ENCODE assay signal across 9 cellular contexts in the genomic region with DNA sequence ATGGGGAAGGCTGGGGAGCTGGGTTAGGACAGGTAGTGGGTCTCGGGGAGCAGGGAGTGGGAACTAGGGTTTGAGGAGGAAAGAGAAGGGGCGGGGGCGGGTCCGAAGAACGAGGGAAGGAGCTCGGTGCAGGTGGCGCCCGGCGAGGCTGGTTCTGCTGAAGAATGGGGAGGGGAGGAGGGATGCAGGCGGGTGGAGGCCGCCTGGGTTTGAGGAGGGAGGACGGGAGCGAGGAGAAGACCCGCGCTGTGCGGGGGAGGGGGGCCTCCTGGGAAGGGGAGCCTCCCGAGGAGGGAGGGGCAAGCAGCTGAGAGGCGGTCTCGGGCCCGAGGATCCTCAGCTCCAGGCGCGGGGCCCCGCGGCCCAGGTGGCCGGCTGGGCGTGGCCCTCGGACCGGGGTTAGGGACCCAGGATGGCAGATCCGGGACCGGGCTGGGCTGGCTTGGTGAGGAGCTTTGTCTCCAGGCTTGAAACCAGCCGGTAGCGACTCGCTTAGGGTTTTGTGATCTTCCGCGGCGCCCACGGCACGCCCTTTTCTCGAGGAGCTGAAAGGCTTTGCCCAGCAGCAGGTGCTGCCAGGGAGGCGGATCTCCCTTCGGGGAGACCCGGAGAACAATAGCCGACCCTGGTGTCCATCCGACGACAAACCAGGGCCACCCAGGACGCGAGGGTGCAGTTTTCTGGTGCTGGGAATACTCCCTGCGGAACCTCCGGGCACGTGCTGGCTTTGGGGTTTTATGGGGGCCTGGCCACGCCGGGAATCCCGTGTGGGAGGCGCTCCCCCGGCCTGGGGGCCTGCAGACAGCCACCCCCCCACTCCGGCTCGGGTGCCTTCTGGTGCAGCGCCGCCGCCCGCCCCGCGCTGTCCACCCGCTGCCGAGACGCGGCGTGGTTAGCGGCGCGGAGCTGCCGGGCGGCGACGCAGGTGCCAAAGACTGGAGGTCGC. TPM values are rescaled to one million over a fixed set of nuclear protein-coding genes. Genes with fewer than 3 reads are reported as not detected.
A peak's percentile ranks its signal among the peaks of the same experiment; 100 is the strongest.
DNase-seq lines count a peak whose midpoint lies in the region; ATAC-seq and TF ChIP-seq lines count a peak whose summit lies in the region.
"Had no signal": no experiment of that assay in that cellular context is flagged by ENCODE, and none has a peak within 500 bp of the region (broad histone marks: within the 10 kb centered on the region; RNA-seq: fewer than 3 reads in every experiment).

No MANE protein-coding gene starts in this region.

- POLR2A ChIA-PET in CD8-positive, alpha-beta memory T cell (lab: Charles Lee): no interaction called here

- no peaks in the 10 kb centered on the region for H3K36me3 Mint-ChIP-seq in CD8-positive, alpha-beta memory T cell
- H3K36me3 Mint-ChIP-seq in activated naive CD4-positive, alpha-beta T cell treated with anti-CD3 and anti-CD28 coated beads for 36 hours (ENCODE audit: low read depth): no peaks in the 10 kb centered on the region

- H3K27ac Mint-ChIP-seq in CD8-positive, alpha-beta memory T cell: no peak overlapping the region
- H3K27ac Mint-ChIP-seq in activated naive CD4-positive, alpha-beta T cell treated with anti-CD3 and anti-CD28 coated beads for 36 hours: no peak overlapping the region

- H3K4me1 Mint-ChIP-seq in CD8-positive, alpha-beta memory T cell: peaks cover 11 to 22% (median 11%) of the 10 kb centered on the region in 3 donors
- peaks cover 15% of the 10 kb centered on the region for H3K4me1 Mint-ChIP-seq in activated naive CD4-positive, alpha-beta T cell treated with anti-CD3 and anti-CD28 coated beads for 36 hours (ENCODE audit: low read depth)

- no peaks in the 10 kb centered on the region for H3K36me3 ChIP-seq in CD8-positive, alpha-beta memory T cell (ENCODE audit: insufficient read depth, low read length)
- H3K36me3 ChIP-seq in adrenal gland (replicated peaks in 1 of 2): no peaks in the 10 kb centered on the region

- peaks cover 36 to 58% of the 10 kb centered on the region in 2 donors for H3K27me3 Mint-ChIP-seq in CD8-positive, alpha-beta memory T cell
- peaks cover 44% of the 10 kb centered on the region for H3K27me3 Mint-ChIP-seq in activated naive CD4-positive, alpha-beta T cell treated with anti-CD3 and anti-CD28 coated beads for 36 hours (ENCODE audit: low read depth)

- H3K4me3 Mint-ChIP-seq in CD8-positive, alpha-beta memory T cell: peak overlapping the region in 6 of 7 donors; percentile 40 to 78 (median 70)
- peak overlapping the region; percentile 66 for H3K4me3 Mint-ChIP-seq in activated naive CD4-positive, alpha-beta T cell treated with anti-CD3 and anti-CD28 coated beads for 36 hours

- WGBS in adrenal gland, 4 donors: 2 to 3% (median 2%) methylated on average over 24 to 76 of the region's 76 CpGs

- no peak overlapping the region for H3K27ac ChIP-seq in CD8-positive, alpha-beta memory T cell (ENCODE audit: low read depth, low read length)
- no peak overlapping the region for H3K27ac ChIP-seq in adrenal gland

- peaks cover 19% of the 10 kb centered on the region for H3K4me1 ChIP-seq in CD8-positive, alpha-beta memory T cell (ENCODE audit: insufficient read depth, low read length)
- H3K4me1 ChIP-seq in adrenal gland (replicated peaks in 1 of 2): peaks cover 14 to 28% of the 10 kb centered on the region in 2 donors

- TF ChIP-seq CTCF in adrenal gland (IDR thresholded peaks at IDR 0.05): no peak

- DNase-seq in CD8-positive, alpha-beta memory T cell: no peak
- DNase-seq in NCI-H1092 treated with DMSO at 0.1 percent for 48 hours (lab: John Stamatoyannopoulos, UW) (peak; percentile 37), midbrain (lab: John Stamatoyannopoulos, UW) (peak; percentile 43), adrenal gland (no peak)
- DNase-seq in activated naive CD4-positive, alpha-beta T cell treated with anti-CD3 and anti-CD28 coated beads for 36 hours: peak; percentile 8
- DNase-seq: SIG-M5 had no signal

- peaks cover 53% of the 10 kb centered on the region for H3K27me3 ChIP-seq in CD8-positive, alpha-beta memory T cell (ENCODE audit: insufficient read depth, low read length, poor library complexity, severe bottlenecking)
- peaks cover 68% of the 10 kb centered on the region for H3K27me3 ChIP-seq in adrenal gland

- no peaks in the 10 kb centered on the region for H3K9me3 Mint-ChIP-seq in CD8-positive, alpha-beta memory T cell
- no peaks in the 10 kb centered on the region for H3K9me3 Mint-ChIP-seq in activated naive CD4-positive, alpha-beta T cell treated with anti-CD3 and anti-CD28 coated beads for 36 hours

- no peak for TF ChIP-seq POLR2A in adrenal gland (IDR thresholded peaks at IDR 0.05)

- CTCF ChIA-PET in CD8-positive, alpha-beta memory T cell (lab: Charles Lee): interaction anchor here (1.2 kb wide), 1 partner anchor 74 kb away, joined by 3 read pairs; no protein-coding TSS in a partner anchor
- CTCF ChIA-PET in activated naive CD4-positive, alpha-beta T cell treated with anti-CD3 and anti-CD28 coated beads for 36 hours (lab: Charles Lee): interaction anchor here (1.0 to 9.8 kb wide), 4 partner anchors 73 to 112 kb away, joined by 3 to 123 read pairs (median 8); no protein-coding TSS in a partner anchor

- no peaks in the 10 kb centered on the region for H3K9me3 ChIP-seq in CD8-positive, alpha-beta memory T cell (ENCODE audit: low read length)
- no peaks in the 10 kb centered on the region for H3K9me3 ChIP-seq in adrenal gland (replicated peaks in 1 of 3)

- intact Hi-C loops in activated naive CD4-positive, alpha-beta T cell treated with anti-CD3 and anti-CD28 coated beads for 36 hours (cut with micrococcal nuclease): loop anchor here (5.0 to 10.0 kb wide), 3 partner anchors 62 to 455 kb away; a partner anchor contains a TSS
- intact Hi-C loops in adrenal gland (cut with DNase I): no loop called here

- H3K4me3 ChIP-seq in CD8-positive, alpha-beta memory T cell (ENCODE audit: low read length): no peak overlapping the region
- peak overlapping the region in 1 of 4 donors; percentile 44 for H3K4me3 ChIP-seq in adrenal gland

- no peak for ATAC-seq in HG02938 (IDR thresholded peaks at IDR 0.05; ENCODE audit: unreplicated experiment)
- ATAC-seq in HG02763 (IDR thresholded peaks at IDR 0.05; ENCODE audit: unreplicated experiment): no peak
- no peak for ATAC-seq in GM21717 (IDR thresholded peaks at IDR 0.05; ENCODE audit: unreplicated experiment)

RNA-seq across cellular contexts. Expression of a gene that starts 1.4 kb away (rescaled TPM):
- not detected for total RNA-seq in CD8-positive, alpha-beta memory T cell
- not detected for polyA plus RNA-seq in CD8-positive, alpha-beta memory T cell
- under 1 TPM in 1 of 2 experiments, not detected in 1; 0.07 TPM for total RNA-seq in activated naive CD4-positive, alpha-beta T cell treated with anti-CD3 and anti-CD28 coated beads for 36 hours
- 1 to 10 TPM in 1 of 8 donors, under 1 TPM in 3, not detected in 4; 0.34 to 1.5 (median 0.60) TPM for total RNA-seq in adrenal gland
- 1 to 10 TPM in 2 of 3 donors, under 1 TPM in 1; 0.37 to 1.6 (median 1.0) TPM for polyA plus RNA-seq in adrenal gland

Comparison
In these comparisons a context has a peak if more than half of its experiments do, and no peak if none do; other contexts are left out.
1. DNase-seq: peak in NCI-H1092 treated with DMSO at 0.1 percent for 48 hours (single experiment), activated naive CD4-positive, alpha-beta T cell treated with anti-CD3 and anti-CD28 coated beads for 36 hours (single experiment) and midbrain (single experiment); none in CD8-positive, alpha-beta memory T cell (0 of 5) and adrenal gland (0 of 7).